ENCODE assay signal across 1 cellular context in the genomic region with DNA sequence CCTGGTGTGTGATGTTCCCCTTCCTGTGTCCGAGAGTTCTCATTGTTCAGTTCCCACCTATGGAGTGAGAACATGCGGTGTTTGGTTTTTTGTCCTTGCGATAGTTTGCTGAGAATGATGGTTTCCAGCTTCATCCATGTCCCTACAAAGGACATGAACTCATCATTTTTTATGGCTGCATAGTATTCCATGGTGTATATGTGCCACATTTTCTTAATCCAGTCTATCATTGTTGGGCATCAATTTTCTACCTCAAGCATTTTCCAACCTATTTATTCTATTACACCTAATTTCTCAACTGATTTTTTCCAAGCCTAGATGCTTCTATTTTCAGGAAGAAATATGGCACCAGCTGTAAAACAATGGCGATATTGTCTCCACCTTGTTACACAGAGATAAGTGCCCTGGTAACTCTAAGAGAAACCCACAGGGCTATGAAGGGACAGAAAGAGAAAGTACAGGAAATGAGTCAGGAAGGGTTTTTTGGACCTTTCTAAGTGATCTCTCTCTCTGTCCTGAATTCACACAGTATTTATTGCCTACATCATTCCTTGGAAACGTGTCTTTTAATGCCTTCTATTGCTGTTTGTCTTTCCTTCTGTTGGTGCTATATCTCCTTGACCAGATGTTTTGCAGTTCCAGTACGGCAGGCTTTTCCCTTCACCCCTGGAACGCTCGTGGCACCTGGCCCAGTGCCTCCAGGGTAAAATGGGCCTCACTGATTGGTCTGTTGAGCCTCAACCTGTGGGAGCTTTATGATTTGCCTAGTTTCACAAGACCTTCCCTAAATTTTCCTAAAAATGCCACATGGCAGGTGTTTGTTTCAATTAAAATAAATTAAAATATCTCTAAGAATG.
A peak's percentile ranks its signal among the peaks of the same experiment; 100 is the strongest.
TF ChIP-seq lines count a peak whose summit lies in the region.

No MANE protein-coding gene starts in this region.

TF ChIP-seq in K562, 482 proteins besides CTCF, POLR2A, EP300 and RAD21 (continued from another document and continues in another):
- TF ChIP-seq, protein P1, sequence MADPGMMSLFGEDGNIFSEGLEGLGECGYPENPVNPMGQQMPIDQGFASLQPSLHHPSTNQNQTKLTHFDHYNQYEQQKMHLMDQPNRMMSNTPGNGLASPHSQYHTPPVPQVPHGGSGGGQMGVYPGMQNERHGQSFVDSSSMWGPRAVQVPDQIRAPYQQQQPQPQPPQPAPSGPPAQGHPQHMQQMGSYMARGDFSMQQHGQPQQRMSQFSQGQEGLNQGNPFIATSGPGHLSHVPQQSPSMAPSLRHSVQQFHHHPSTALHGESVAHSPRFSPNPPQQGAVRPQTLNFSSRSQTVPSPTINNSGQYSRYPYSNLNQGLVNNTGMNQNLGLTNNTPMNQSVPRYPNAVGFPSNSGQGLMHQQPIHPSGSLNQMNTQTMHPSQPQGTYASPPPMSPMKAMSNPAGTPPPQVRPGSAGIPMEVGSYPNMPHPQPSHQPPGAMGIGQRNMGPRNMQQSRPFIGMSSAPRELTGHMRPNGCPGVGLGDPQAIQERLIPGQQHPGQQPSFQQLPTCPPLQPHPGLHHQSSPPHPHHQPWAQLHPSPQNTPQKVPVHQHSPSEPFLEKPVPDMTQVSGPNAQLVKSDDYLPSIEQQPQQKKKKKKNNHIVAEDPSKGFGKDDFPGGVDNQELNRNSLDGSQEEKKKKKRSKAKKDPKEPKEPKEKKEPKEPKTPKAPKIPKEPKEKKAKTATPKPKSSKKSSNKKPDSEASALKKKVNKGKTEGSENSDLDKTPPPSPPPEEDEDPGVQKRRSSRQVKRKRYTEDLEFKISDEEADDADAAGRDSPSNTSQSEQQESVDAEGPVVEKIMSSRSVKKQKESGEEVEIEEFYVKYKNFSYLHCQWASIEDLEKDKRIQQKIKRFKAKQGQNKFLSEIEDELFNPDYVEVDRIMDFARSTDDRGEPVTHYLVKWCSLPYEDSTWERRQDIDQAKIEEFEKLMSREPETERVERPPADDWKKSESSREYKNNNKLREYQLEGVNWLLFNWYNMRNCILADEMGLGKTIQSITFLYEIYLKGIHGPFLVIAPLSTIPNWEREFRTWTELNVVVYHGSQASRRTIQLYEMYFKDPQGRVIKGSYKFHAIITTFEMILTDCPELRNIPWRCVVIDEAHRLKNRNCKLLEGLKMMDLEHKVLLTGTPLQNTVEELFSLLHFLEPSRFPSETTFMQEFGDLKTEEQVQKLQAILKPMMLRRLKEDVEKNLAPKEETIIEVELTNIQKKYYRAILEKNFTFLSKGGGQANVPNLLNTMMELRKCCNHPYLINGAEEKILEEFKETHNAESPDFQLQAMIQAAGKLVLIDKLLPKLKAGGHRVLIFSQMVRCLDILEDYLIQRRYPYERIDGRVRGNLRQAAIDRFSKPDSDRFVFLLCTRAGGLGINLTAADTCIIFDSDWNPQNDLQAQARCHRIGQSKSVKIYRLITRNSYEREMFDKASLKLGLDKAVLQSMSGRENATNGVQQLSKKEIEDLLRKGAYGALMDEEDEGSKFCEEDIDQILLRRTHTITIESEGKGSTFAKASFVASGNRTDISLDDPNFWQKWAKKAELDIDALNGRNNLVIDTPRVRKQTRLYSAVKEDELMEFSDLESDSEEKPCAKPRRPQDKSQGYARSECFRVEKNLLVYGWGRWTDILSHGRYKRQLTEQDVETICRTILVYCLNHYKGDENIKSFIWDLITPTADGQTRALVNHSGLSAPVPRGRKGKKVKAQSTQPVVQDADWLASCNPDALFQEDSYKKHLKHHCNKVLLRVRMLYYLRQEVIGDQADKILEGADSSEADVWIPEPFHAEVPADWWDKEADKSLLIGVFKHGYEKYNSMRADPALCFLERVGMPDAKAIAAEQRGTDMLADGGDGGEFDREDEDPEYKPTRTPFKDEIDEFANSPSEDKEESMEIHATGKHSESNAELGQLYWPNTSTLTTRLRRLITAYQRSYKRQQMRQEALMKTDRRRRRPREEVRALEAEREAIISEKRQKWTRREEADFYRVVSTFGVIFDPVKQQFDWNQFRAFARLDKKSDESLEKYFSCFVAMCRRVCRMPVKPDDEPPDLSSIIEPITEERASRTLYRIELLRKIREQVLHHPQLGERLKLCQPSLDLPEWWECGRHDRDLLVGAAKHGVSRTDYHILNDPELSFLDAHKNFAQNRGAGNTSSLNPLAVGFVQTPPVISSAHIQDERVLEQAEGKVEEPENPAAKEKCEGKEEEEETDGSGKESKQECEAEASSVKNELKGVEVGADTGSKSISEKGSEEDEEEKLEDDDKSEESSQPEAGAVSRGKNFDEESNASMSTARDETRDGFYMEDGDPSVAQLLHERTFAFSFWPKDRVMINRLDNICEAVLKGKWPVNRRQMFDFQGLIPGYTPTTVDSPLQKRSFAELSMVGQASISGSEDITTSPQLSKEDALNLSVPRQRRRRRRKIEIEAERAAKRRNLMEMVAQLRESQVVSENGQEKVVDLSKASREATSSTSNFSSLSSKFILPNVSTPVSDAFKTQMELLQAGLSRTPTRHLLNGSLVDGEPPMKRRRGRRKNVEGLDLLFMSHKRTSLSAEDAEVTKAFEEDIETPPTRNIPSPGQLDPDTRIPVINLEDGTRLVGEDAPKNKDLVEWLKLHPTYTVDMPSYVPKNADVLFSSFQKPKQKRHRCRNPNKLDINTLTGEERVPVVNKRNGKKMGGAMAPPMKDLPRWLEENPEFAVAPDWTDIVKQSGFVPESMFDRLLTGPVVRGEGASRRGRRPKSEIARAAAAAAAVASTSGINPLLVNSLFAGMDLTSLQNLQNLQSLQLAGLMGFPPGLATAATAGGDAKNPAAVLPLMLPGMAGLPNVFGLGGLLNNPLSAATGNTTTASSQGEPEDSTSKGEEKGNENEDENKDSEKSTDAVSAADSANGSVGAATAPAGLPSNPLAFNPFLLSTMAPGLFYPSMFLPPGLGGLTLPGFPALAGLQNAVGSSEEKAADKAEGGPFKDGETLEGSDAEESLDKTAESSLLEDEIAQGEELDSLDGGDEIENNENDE (IDR thresholded peaks at IDR 0.05; ENCODE audit: low read depth, low read length) = no peak
- TF ChIP-seq ZNF699 (CRISPR knock-in tag; IDR thresholded peaks at IDR 0.05; ENCODE audit: insufficient replicate concordance) = no peak
- TF ChIP-seq TSHZ1 (CRISPR knock-in tag; IDR thresholded peaks at IDR 0.05) = no peak
- 0 out of 2 replicates have a peak, but pooled peaks have one; percentile 10 for TF ChIP-seq NFIC (IDR thresholded peaks at IDR 0.05)
- no peak for TF ChIP-seq XRCC5 (IDR thresholded peaks at IDR 0.05; ENCODE audit: low read depth, low read length)
- no peak for TF ChIP-seq CBFB (CRISPR knock-in tag; IDR thresholded peaks at IDR 0.05)
- TF ChIP-seq HDAC6 (IDR thresholded peaks at IDR 0.05; ENCODE audit: low read depth, low read length) = no peak
- no peak for TF ChIP-seq TARDBP (IDR thresholded peaks at IDR 0.05)
- no peak for TF ChIP-seq SLC30A9 (CRISPR knock-in tag; IDR thresholded peaks at IDR 0.05)
- peak; percentile 32; the same call in 1 of the 2 replicates for TF ChIP-seq CBFA2T3 (IDR thresholded peaks at IDR 0.05)
- no peak for TF ChIP-seq ILK (tag; IDR thresholded peaks at IDR 0.05; ENCODE audit: borderline replicate concordance, low read depth)
- TF ChIP-seq ZNF12 (CRISPR knock-in tag; IDR thresholded peaks at IDR 0.05) = no peak
- TF ChIP-seq, protein P2, sequence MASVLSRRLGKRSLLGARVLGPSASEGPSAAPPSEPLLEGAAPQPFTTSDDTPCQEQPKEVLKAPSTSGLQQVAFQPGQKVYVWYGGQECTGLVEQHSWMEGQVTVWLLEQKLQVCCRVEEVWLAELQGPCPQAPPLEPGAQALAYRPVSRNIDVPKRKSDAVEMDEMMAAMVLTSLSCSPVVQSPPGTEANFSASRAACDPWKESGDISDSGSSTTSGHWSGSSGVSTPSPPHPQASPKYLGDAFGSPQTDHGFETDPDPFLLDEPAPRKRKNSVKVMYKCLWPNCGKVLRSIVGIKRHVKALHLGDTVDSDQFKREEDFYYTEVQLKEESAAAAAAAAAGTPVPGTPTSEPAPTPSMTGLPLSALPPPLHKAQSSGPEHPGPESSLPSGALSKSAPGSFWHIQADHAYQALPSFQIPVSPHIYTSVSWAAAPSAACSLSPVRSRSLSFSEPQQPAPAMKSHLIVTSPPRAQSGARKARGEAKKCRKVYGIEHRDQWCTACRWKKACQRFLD (CRISPR knock-in tag; IDR thresholded peaks at IDR 0.05) = no peak
- TF ChIP-seq CHD1 (IDR thresholded peaks at IDR 0.05; ENCODE audit: low read length) = no peak
- TF ChIP-seq, protein P3, sequence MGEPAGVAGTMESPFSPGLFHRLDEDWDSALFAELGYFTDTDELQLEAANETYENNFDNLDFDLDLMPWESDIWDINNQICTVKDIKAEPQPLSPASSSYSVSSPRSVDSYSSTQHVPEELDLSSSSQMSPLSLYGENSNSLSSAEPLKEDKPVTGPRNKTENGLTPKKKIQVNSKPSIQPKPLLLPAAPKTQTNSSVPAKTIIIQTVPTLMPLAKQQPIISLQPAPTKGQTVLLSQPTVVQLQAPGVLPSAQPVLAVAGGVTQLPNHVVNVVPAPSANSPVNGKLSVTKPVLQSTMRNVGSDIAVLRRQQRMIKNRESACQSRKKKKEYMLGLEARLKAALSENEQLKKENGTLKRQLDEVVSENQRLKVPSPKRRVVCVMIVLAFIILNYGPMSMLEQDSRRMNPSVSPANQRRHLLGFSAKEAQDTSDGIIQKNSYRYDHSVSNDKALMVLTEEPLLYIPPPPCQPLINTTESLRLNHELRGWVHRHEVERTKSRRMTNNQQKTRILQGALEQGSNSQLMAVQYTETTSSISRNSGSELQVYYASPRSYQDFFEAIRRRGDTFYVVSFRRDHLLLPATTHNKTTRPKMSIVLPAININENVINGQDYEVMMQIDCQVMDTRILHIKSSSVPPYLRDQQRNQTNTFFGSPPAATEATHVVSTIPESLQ (CRISPR knock-in tag; IDR thresholded peaks at IDR 0.05) = no peak
- TF ChIP-seq YBX1 (IDR thresholded peaks at IDR 0.05) = no peak
- no peak for TF ChIP-seq ARID2 (IDR thresholded peaks at IDR 0.05)
- no peak for TF ChIP-seq ZNF780A (CRISPR knock-in tag; IDR thresholded peaks at IDR 0.05)
- TF ChIP-seq ZFP36 (IDR thresholded peaks at IDR 0.05; ENCODE audit: low read depth, low read length, partially characterized antibody) = no peak
- TF ChIP-seq ZNF174 (CRISPR knock-in tag; IDR thresholded peaks at IDR 0.05) = no peak
- no peak for TF ChIP-seq NCOA2 (IDR thresholded peaks at IDR 0.05; ENCODE audit: partially characterized antibody in 2 of 2)
- no peak for TF ChIP-seq ATF1 (CRISPR knock-in tag; IDR thresholded peaks at IDR 0.05)
- no peak for TF ChIP-seq ATF1 (tag; IDR thresholded peaks at IDR 0.05)
- TF ChIP-seq, protein P4, sequence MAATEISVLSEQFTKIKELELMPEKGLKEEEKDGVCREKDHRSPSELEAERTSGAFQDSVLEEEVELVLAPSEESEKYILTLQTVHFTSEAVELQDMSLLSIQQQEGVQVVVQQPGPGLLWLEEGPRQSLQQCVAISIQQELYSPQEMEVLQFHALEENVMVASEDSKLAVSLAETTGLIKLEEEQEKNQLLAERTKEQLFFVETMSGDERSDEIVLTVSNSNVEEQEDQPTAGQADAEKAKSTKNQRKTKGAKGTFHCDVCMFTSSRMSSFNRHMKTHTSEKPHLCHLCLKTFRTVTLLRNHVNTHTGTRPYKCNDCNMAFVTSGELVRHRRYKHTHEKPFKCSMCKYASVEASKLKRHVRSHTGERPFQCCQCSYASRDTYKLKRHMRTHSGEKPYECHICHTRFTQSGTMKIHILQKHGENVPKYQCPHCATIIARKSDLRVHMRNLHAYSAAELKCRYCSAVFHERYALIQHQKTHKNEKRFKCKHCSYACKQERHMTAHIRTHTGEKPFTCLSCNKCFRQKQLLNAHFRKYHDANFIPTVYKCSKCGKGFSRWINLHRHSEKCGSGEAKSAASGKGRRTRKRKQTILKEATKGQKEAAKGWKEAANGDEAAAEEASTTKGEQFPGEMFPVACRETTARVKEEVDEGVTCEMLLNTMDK (IDR thresholded peaks at IDR 0.05; ENCODE audit: borderline replicate concordance, insufficient read depth, low read depth, low read length, poor library complexity, severe bottlenecking) = no peak
- TF ChIP-seq, protein P5, sequence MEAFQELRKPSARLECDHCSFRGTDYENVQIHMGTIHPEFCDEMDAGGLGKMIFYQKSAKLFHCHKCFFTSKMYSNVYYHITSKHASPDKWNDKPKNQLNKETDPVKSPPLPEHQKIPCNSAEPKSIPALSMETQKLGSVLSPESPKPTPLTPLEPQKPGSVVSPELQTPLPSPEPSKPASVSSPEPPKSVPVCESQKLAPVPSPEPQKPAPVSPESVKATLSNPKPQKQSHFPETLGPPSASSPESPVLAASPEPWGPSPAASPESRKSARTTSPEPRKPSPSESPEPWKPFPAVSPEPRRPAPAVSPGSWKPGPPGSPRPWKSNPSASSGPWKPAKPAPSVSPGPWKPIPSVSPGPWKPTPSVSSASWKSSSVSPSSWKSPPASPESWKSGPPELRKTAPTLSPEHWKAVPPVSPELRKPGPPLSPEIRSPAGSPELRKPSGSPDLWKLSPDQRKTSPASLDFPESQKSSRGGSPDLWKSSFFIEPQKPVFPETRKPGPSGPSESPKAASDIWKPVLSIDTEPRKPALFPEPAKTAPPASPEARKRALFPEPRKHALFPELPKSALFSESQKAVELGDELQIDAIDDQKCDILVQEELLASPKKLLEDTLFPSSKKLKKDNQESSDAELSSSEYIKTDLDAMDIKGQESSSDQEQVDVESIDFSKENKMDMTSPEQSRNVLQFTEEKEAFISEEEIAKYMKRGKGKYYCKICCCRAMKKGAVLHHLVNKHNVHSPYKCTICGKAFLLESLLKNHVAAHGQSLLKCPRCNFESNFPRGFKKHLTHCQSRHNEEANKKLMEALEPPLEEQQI (IDR thresholded peaks at IDR 0.05) = no peak
- no peak for TF ChIP-seq ZNF408 (CRISPR knock-in tag; IDR thresholded peaks at IDR 0.05; ENCODE audit: low read depth)
- TF ChIP-seq SOX6 (IDR thresholded peaks at IDR 0.05) = 0 out of 2 replicates have a peak, but pooled peaks have one; percentile 20
- no peak for TF ChIP-seq C11orf30 (IDR thresholded peaks at IDR 0.05; ENCODE audit: low read depth)
